In genomic region chr3:16064660-16065414, GRCh38 we compare ENCODE assay signal across 9 cellular contexts.
DNase-seq lines count a peak whose midpoint lies in the region; ATAC-seq, FAIRE-seq and TF ChIP-seq lines count a peak whose summit lies in the region.
"Had no signal": no experiment of that assay in that cellular context is flagged by ENCODE, and none has a peak within 500 bp of the region (broad histone marks: within the 10 kb centered on the region; RNA-seq: fewer than 3 reads in every experiment).

No MANE protein-coding gene starts in this region.

- intact Hi-C loops in activated CD4-positive, alpha-beta T cell treated with anti-CD3 and anti-CD28 coated beads for 36 hours (cut with DNase I, micrococcal nuclease) = no loop called here

- TF ChIP-seq CTCF in bronchial epithelial cell (IDR thresholded peaks at IDR 0.05; ENCODE audit: insufficient read depth, low read length, severe bottlenecking) (no peak), lung (IDR thresholded peaks at IDR 0.05; ENCODE audit: control extremely low read depth, extremely low read depth) (no peak)

- H3K9me3 ChIP-seq in lung (ENCODE audit: control insufficient read depth in 2 of 2, insufficient read depth in 1 of 2, low read length in 1 of 2) = no peaks in the 10 kb centered on the region

- POLR2A ChIA-PET in activated CD4-positive, alpha-beta T cell treated with anti-CD3 and anti-CD28 coated beads for 36 hours (lab: Charles Lee) = no interaction called here

- H3K27ac ChIP-seq in lung (ENCODE audit: low read depth in 1 of 2, low read length in 1 of 2) = peak overlapping the region; percentile 1 to 45

- H3K9me3 Mint-ChIP-seq in activated CD4-positive, alpha-beta T cell treated with anti-CD3 and anti-CD28 coated beads for 36 hours (ENCODE audit: low read depth) = no peaks in the 10 kb centered on the region

- H3K4me1 ChIP-seq in lung (ENCODE audit: control insufficient read depth in 2 of 2, insufficient read depth in 2 of 2, low read length in 2 of 2) = peaks cover 0 to 16% of the 10 kb centered on the region in 2 donors

- H3K4me1 Mint-ChIP-seq in activated CD4-positive, alpha-beta T cell treated with anti-CD3 and anti-CD28 coated beads for 36 hours = no peaks in the 10 kb centered on the region

- no peak for ATAC-seq in activated CD4-positive, alpha-beta T cell treated with anti-CD3 and anti-CD28 coated beads for 36 hours
- ATAC-seq in lung (ENCODE audit: insufficient read depth, low FRiP score) = no peak

- H3K36me3 Mint-ChIP-seq in activated CD4-positive, alpha-beta T cell treated with anti-CD3 and anti-CD28 coated beads for 36 hours (ENCODE audit: low read depth) = no peaks in the 10 kb centered on the region

- no peak overlapping the region for H3K27ac Mint-ChIP-seq in activated CD4-positive, alpha-beta T cell treated with anti-CD3 and anti-CD28 coated beads for 36 hours
- H3K27ac Mint-ChIP-seq: CD4-positive, alpha-beta memory T cell had no signal

- 64 to 68% methylated on average over 3 of the region's 3 CpGs for WGBS in lung, 2 donors

- H3K36me3 ChIP-seq in bronchial epithelial cell (ENCODE audit: control insufficient read depth, insufficient read depth, low read length) = no peaks in the 10 kb centered on the region
- H3K36me3 ChIP-seq in lung (ENCODE audit: control insufficient read depth in 2 of 2, insufficient read depth in 2 of 2, low read length in 2 of 2) = no peaks in the 10 kb centered on the region

- H3K27me3 ChIP-seq in bronchial epithelial cell (ENCODE audit: control insufficient read depth, insufficient read depth, low read length) (no peaks in the 10 kb centered on the region), lung (ENCODE audit: control insufficient read depth, insufficient read depth) (no peaks in the 10 kb centered on the region)

- H3K4me3 Mint-ChIP-seq in activated CD4-positive, alpha-beta T cell treated with anti-CD3 and anti-CD28 coated beads for 36 hours = no peak overlapping the region
- H3K4me3 Mint-ChIP-seq: CD4-positive, alpha-beta memory T cell had no signal

- DNase-seq in activated CD4-positive, alpha-beta T cell treated with anti-CD3 and anti-CD28 coated beads for 36 hours = peak; percentile 51
- no peak for DNase-seq in activated CD4-positive, alpha-beta T cell treated with anti-CD3 and anti-CD28 coated beads for 1 hour
- DNase-seq in bronchial epithelial cell (ENCODE audit: low read depth) (peak; percentile 68), lung (ENCODE audit: low spot score) (no peak), ureter (ENCODE audit: low spot score) (peak; percentile 65), DMS114 treated with DMSO at 0.1 percent for 48 hours (lab: John Stamatoyannopoulos, UW; ENCODE audit: unreplicated experiment) (no peak)
- DNase-seq in activated effector memory CD4-positive, alpha-beta T cell treated with anti-CD3 and anti-CD28 coated beads, Interleukin-2, amount 50 U/mL, for 16 hours = no peak
- no peak for DNase-seq in stimulated activated CD4-positive, alpha-beta T cell treated with anti-CD3 and anti-CD28 coated beads, Interleukin-12 subunit alpha, Interleukin-12 subunit beta, amount 100 ng/mL, for 4 hours
- DNase-seq: CD4-positive, alpha-beta memory T cell had no signal

- CTCF ChIA-PET in activated CD4-positive, alpha-beta T cell treated with anti-CD3 and anti-CD28 coated beads for 36 hours (lab: Charles Lee) = interaction anchor here (1.0 to 1.9 kb wide), 2 partner anchors 16 to 179 kb away, joined by 3 to 4 read pairs; no protein-coding TSS in a partner anchor

- peaks cover 2% of the 10 kb centered on the region for H3K27me3 Mint-ChIP-seq in activated CD4-positive, alpha-beta T cell treated with anti-CD3 and anti-CD28 coated beads for 36 hours

- no peak overlapping the region for H3K4me3 ChIP-seq in bronchial epithelial cell (ENCODE audit: low read depth, low read length)
- no peak overlapping the region for H3K4me3 ChIP-seq in lung

- no peak for FAIRE-seq in bronchial epithelial cell (lab: Jason Lieb, UNC)

Comparison
In these comparisons a context has a peak if more than half of its experiments do, and no peak if none do; other contexts are left out.
1. DNase-seq: peak in activated CD4-positive, alpha-beta T cell treated with anti-CD3 and anti-CD28 coated beads for 36 hours (single experiment), bronchial epithelial cell (single experiment) and ureter (single experiment); none in activated CD4-positive, alpha-beta T cell treated with anti-CD3 and anti-CD28 coated beads for 1 hour (single experiment), lung (single experiment), DMS114 treated with DMSO at 0.1 percent for 48 hours (single experiment), activated effector memory CD4-positive, alpha-beta T cell treated with anti-CD3 and anti-CD28 coated beads, Interleukin-2, amount 50 U/mL, for 16 hours (single experiment) and stimulated activated CD4-positive, alpha-beta T cell treated with anti-CD3 and anti-CD28 coated beads, Interleukin-12 subunit alpha, Interleukin-12 subunit beta, amount 100 ng/mL, for 4 hours (single experiment).